In the genomic region with DNA sequence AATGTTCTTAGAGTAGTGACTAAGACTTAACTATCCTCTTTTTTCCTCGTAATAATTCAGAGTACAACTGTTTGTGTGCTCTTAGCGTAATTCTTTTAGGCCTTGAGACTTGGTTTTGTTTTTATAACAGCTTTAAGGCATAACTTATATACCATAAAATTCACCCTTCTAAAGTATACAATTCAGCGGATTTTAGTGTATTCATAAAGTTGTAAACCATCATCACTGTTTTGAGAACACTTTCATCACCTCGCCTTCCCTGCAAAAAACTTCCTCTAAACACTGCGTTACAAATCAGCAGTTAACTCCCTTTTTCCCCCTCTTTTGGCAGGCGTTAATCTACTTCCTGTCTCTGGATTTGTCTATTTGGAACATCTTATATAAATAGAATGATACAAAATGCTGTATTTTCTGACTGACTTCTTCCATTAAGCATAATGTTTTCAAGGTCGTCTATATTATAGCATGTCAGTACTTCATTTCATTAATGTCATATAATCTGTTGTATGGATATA, we compare ENCODE assay signal across 1 cellular context.
TF ChIP-seq lines count a peak whose summit lies in the region.

No MANE protein-coding gene starts in this region.

TF ChIP-seq in K562, 482 proteins besides CTCF, POLR2A, EP300 and RAD21 (continued from another document):
- no peak for TF ChIP-seq ZC3H8 (IDR thresholded peaks at IDR 0.05)
- TF ChIP-seq, protein P1, sequence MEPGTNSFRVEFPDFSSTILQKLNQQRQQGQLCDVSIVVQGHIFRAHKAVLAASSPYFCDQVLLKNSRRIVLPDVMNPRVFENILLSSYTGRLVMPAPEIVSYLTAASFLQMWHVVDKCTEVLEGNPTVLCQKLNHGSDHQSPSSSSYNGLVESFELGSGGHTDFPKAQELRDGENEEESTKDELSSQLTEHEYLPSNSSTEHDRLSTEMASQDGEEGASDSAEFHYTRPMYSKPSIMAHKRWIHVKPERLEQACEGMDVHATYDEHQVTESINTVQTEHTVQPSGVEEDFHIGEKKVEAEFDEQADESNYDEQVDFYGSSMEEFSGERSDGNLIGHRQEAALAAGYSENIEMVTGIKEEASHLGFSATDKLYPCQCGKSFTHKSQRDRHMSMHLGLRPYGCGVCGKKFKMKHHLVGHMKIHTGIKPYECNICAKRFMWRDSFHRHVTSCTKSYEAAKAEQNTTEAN (CRISPR knock-in tag; IDR thresholded peaks at IDR 0.05): no peak
- TF ChIP-seq SLC30A9 (CRISPR knock-in tag; IDR thresholded peaks at IDR 0.05): no peak
- TF ChIP-seq, protein P2, sequence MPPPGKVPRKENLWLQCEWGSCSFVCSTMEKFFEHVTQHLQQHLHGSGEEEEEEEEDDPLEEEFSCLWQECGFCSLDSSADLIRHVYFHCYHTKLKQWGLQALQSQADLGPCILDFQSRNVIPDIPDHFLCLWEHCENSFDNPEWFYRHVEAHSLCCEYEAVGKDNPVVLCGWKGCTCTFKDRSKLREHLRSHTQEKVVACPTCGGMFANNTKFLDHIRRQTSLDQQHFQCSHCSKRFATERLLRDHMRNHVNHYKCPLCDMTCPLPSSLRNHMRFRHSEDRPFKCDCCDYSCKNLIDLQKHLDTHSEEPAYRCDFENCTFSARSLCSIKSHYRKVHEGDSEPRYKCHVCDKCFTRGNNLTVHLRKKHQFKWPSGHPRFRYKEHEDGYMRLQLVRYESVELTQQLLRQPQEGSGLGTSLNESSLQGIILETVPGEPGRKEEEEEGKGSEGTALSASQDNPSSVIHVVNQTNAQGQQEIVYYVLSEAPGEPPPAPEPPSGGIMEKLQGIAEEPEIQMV (tag; conservative IDR thresholded peaks at IDR 0.05; ENCODE audit: low read depth): no peak
- TF ChIP-seq, protein P3, sequence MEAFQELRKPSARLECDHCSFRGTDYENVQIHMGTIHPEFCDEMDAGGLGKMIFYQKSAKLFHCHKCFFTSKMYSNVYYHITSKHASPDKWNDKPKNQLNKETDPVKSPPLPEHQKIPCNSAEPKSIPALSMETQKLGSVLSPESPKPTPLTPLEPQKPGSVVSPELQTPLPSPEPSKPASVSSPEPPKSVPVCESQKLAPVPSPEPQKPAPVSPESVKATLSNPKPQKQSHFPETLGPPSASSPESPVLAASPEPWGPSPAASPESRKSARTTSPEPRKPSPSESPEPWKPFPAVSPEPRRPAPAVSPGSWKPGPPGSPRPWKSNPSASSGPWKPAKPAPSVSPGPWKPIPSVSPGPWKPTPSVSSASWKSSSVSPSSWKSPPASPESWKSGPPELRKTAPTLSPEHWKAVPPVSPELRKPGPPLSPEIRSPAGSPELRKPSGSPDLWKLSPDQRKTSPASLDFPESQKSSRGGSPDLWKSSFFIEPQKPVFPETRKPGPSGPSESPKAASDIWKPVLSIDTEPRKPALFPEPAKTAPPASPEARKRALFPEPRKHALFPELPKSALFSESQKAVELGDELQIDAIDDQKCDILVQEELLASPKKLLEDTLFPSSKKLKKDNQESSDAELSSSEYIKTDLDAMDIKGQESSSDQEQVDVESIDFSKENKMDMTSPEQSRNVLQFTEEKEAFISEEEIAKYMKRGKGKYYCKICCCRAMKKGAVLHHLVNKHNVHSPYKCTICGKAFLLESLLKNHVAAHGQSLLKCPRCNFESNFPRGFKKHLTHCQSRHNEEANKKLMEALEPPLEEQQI (IDR thresholded peaks at IDR 0.05): no peak
- no peak for TF ChIP-seq SAFB2 (IDR thresholded peaks at IDR 0.05; ENCODE audit: borderline replicate concordance, low read depth, low read length, severe bottlenecking)
- no peak for TF ChIP-seq ELF2 (CRISPR knock-in tag; IDR thresholded peaks at IDR 0.05)
- TF ChIP-seq NR2F6 (CRISPR knock-in tag; IDR thresholded peaks at IDR 0.05): no peak
- TF ChIP-seq NCOA4 (IDR thresholded peaks at IDR 0.05; ENCODE audit: partially characterized antibody): no peak
TF ChIP-seq in K562: peak in this region for 0.
